In genomic region chr7:39295791-39296190, GRCh38 we compare ENCODE assay signal across 8 cellular contexts.
"Had no signal": no experiment of that assay in that cellular context is flagged by ENCODE, and none has a peak within 500 bp of the region (broad histone marks: within the 10 kb centered on the region; RNA-seq: fewer than 3 reads in every experiment).

No MANE protein-coding gene starts in this region.

- DNase-seq: IMR-90, KBM-7, KG1 had no signal

- H3K4me3 ChIP-seq: K562 had no signal

- H3K27ac ChIP-seq: HL-60, KMS-11 had no signal

- FAIRE-seq: HepG2, HTR-8/SVneo, K562 had no signal
